Comparison of ENCODE assay signal across 1 cellular context in the genomic region with DNA sequence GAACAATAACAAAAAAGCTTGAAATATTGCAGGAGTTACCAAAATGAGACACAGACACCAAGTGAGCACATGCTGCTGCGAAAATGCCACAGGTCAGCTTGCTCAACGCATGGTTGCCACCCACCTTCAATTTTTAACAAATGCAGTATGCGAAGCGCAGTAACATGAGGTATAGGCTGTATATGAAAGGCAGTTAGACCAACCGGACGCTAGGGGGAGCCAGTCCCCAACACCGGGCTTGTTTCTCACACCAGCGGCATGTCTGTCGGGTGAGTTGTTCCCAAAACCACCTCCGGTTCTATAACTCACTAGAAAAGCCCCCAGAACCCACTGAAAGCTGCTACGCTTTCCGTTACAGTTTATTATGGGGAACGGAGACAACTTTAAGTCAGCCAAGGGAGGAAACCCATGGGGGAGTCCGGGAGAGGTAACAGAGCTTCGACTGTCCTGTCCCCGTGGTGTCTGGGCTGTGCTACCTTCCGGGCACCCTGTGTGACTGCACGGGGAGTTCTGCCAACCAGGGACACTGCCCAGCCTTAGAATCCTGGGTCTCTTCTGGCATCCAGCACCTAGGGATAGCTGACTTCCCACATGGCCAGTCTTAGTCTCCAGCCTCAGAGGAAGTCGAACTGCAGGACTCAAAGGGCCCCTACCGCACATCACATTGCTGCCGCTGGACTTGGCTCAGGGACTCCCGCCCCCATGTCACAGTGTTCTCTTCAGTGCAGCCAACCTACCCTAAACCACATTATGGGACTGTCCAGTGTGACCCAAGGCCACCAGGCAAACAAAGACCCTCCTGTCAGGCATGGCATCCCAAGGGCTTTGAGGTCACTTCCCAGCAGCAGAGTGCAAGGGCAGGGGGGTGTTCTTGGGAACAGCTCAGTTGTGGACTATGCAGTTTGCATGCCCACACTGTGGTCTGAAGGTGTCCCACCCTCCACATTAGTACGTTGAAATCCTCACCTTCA.
TF ChIP-seq lines count a peak whose summit lies in the region.

No MANE protein-coding gene starts in this region.

TF ChIP-seq in K562, 482 proteins besides CTCF, POLR2A, EP300 and RAD21 (continued from another document and continues in another):
- TF ChIP-seq RNF2 (IDR thresholded peaks at IDR 0.05) (no peak), SRSF3 (IDR thresholded peaks at IDR 0.05; ENCODE audit: insufficient read depth, low read length) (no peak), CAMTA2 (CRISPR knock-in tag; conservative IDR thresholded peaks at IDR 0.05) (0 out of 2 replicates have a peak, but pooled peaks have one; percentile 40), ZNF583 (CRISPR knock-in tag; IDR thresholded peaks at IDR 0.05) (no peak; the same call in 1 of the 2 replicates), NFIC (IDR thresholded peaks at IDR 0.05) (0 out of 2 replicates have a peak, but pooled peaks have one; percentile 6), SFPQ (IDR thresholded peaks at IDR 0.05; ENCODE audit: low read depth, low read length) (no peak), E2F6 (IDR thresholded peaks at IDR 0.05; ENCODE audit: borderline replicate concordance in 1 of 2, extremely low read depth in 1 of 2, insufficient read depth in 1 of 2, insufficient read length in 1 of 2, low read depth in 1 of 2, low read length in 1 of 2, poor library complexity in 1 of 2, severe bottlenecking in 1 of 2) (peak; percentile 52 to 76), ZNF436 (CRISPR knock-in tag; IDR thresholded peaks at IDR 0.05) (no peak), E2F3 (CRISPR knock-in tag; IDR thresholded peaks at IDR 0.05) (no peak), VEZF1 (CRISPR knock-in tag; IDR thresholded peaks at IDR 0.05) (no peak; the same call in 1 of the 2 replicates), GTF2F1 (IDR thresholded peaks at IDR 0.05; ENCODE audit: low read depth, low read length) (no peak), THRB (CRISPR knock-in tag; conservative IDR thresholded peaks at IDR 0.05) (no peak), BRD9 (IDR thresholded peaks at IDR 0.05; ENCODE audit: low read depth, partially characterized antibody) (peak; percentile 54), DMBX1 (CRISPR knock-in tag; IDR thresholded peaks at IDR 0.05; ENCODE audit: borderline replicate concordance) (peak; percentile 92), ZNF717 (CRISPR knock-in tag; IDR thresholded peaks at IDR 0.05) (0 out of 2 replicates have a peak, but pooled peaks have one; percentile 30), PYGO2 (tag; IDR thresholded peaks at IDR 0.05) (no peak), GABPB1 (CRISPR knock-in tag; IDR thresholded peaks at IDR 0.05) (peak; percentile 78), ZBTB43 (CRISPR knock-in tag; IDR thresholded peaks at IDR 0.05) (no peak), FOS (IDR thresholded peaks at IDR 0.05; ENCODE audit: extremely low read depth, insufficient read length) (no peak), HMBOX1 (IDR thresholded peaks at IDR 0.05) (peak; percentile 36; the same call in 1 of the 2 replicates), ZNF277 (CRISPR knock-in tag; IDR thresholded peaks at IDR 0.05; ENCODE audit: borderline replicate concordance) (no peak), NR2F6 (CRISPR knock-in tag; IDR thresholded peaks at IDR 0.05) (no peak), BHLHE40 (IDR thresholded peaks at IDR 0.05; ENCODE audit: low read length) (peak; percentile 65; the same call in 1 of the 2 replicates), HEY1 (CRISPR knock-in tag; IDR thresholded peaks at IDR 0.05; ENCODE audit: borderline replicate concordance) (0 out of 2 replicates have a peak, but pooled peaks have one; percentile 53), PML (IDR thresholded peaks at IDR 0.05; ENCODE audit: low read length) (no peak), EP400 (IDR thresholded peaks at IDR 0.05) (no peak; the same call in 1 of the 2 replicates), CBFA2T3 (IDR thresholded peaks at IDR 0.05) (no peak), ZNF12 (CRISPR knock-in tag; IDR thresholded peaks at IDR 0.05) (peak; percentile 66; the same call in 1 of the 2 replicates), ZNF639 (CRISPR knock-in tag; conservative IDR thresholded peaks at IDR 0.05 in 1 of 2, IDR thresholded peaks at IDR 0.05 in 1 of 2) (peak in 1 of 2 experiments; percentile 48; a peak in 1 of 4 replicates), ARID1B (IDR thresholded peaks at IDR 0.05) (no peak), RBM14 (IDR thresholded peaks at IDR 0.05; ENCODE audit: borderline replicate concordance, insufficient read depth, low read depth, low read length) (no peak), NCOA6 (IDR thresholded peaks at IDR 0.05) (no peak), ZNF75A (CRISPR knock-in tag; IDR thresholded peaks at IDR 0.05) (0 out of 2 replicates have a peak, but pooled peaks have one; percentile 24), YBX1 (IDR thresholded peaks at IDR 0.05) (no peak), ZNF79 (CRISPR knock-in tag; IDR thresholded peaks at IDR 0.05; ENCODE audit: low read depth) (0 out of 2 replicates have a peak, but pooled peaks have one; percentile 16)
- TF ChIP-seq, protein P1, sequence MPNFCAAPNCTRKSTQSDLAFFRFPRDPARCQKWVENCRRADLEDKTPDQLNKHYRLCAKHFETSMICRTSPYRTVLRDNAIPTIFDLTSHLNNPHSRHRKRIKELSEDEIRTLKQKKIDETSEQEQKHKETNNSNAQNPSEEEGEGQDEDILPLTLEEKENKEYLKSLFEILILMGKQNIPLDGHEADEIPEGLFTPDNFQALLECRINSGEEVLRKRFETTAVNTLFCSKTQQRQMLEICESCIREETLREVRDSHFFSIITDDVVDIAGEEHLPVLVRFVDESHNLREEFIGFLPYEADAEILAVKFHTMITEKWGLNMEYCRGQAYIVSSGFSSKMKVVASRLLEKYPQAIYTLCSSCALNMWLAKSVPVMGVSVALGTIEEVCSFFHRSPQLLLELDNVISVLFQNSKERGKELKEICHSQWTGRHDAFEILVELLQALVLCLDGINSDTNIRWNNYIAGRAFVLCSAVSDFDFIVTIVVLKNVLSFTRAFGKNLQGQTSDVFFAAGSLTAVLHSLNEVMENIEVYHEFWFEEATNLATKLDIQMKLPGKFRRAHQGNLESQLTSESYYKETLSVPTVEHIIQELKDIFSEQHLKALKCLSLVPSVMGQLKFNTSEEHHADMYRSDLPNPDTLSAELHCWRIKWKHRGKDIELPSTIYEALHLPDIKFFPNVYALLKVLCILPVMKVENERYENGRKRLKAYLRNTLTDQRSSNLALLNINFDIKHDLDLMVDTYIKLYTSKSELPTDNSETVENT (CRISPR knock-in tag; IDR thresholded peaks at IDR 0.05): no peak
- TF ChIP-seq, protein P2, sequence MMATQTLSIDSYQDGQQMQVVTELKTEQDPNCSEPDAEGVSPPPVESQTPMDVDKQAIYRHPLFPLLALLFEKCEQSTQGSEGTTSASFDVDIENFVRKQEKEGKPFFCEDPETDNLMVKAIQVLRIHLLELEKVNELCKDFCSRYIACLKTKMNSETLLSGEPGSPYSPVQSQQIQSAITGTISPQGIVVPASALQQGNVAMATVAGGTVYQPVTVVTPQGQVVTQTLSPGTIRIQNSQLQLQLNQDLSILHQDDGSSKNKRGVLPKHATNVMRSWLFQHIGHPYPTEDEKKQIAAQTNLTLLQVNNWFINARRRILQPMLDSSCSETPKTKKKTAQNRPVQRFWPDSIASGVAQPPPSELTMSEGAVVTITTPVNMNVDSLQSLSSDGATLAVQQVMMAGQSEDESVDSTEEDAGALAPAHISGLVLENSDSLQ (IDR thresholded peaks at IDR 0.05): peak; percentile 33; the same call in 1 of the 2 replicates
